Comparison of ENCODE assay signal across 20 cellular contexts in the genomic region with DNA sequence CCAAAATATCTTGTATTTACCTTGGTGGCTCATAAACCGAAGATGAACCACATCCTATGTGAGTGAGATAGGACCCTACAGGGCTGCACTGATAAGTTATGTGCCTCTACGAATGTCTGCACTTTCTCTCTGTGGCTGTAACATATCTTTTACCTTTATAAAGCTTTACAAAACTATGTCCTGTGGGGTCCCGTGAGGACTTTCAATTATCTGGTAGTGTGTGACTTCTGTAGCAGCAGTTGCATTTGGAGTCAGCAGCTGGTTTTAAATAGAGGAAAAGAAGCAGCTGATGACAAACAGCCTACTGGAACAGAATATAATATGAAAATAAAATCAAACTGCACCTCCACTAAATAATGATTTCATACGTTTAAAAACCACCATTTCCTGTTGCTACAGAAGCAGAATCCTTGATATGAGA.
A peak's percentile ranks its signal among the peaks of the same experiment; 100 is the strongest.
DNase-seq lines count a peak whose midpoint lies in the region; ATAC-seq and TF ChIP-seq lines count a peak whose summit lies in the region.
"Had no signal": no experiment of that assay in that cellular context is flagged by ENCODE, and none has a peak within 500 bp of the region (broad histone marks: within the 10 kb centered on the region; RNA-seq: fewer than 3 reads in every experiment).

No MANE protein-coding gene starts in this region.

- H3K4me3 Mint-ChIP-seq in activated CD4-positive, alpha-beta T cell treated with anti-CD3 and anti-CD28 coated beads, Interleukin-2, amount 10 ng/mL, durations not matched to agents 24 days and 14 days, result peak overlapping the region; percentile 44
- no peak overlapping the region for H3K4me3 Mint-ChIP-seq in CD4-positive, alpha-beta T cell
- H3K4me3 Mint-ChIP-seq in T-cell, result peak overlapping the region in 2 of 3 donors; percentile 51 to 55
- H3K4me3 Mint-ChIP-seq in naive thymus-derived CD8-positive, alpha-beta T cell, result peak overlapping the region; percentile 43 to 77 (median 69)

- ATAC-seq in CD4-positive, alpha-beta T cell (ENCODE audit: poor library complexity), result peak; percentile 32
- ATAC-seq in T-cell (replicated peaks in 1 of 4), result peak; percentile 62 to 79 (median 72)
- peak; percentile 76 to 83 for ATAC-seq in naive thymus-derived CD8-positive, alpha-beta T cell
- ATAC-seq in HG03442 (IDR thresholded peaks at IDR 0.05; ENCODE audit: unreplicated experiment), result no peak
- ATAC-seq: Panc1, Right ventricle myocardium inferior had no signal

- H3K4me1 Mint-ChIP-seq in activated CD4-positive, alpha-beta T cell treated with anti-CD3 and anti-CD28 coated beads, Interleukin-2, amount 10 ng/mL, durations not matched to agents 24 days and 14 days, result peaks cover 37% of the 10 kb centered on the region
- peaks cover 37% of the 10 kb centered on the region for H3K4me1 Mint-ChIP-seq in CD4-positive, alpha-beta T cell (ENCODE audit: low read depth)
- H3K4me1 Mint-ChIP-seq in T-cell, result peaks cover 35 to 69% (median 44%) of the 10 kb centered on the region in 3 donors
- peaks cover 35 to 94% (median 67%) of the 10 kb centered on the region in 4 donors for H3K4me1 Mint-ChIP-seq in naive thymus-derived CD8-positive, alpha-beta T cell

- CTCF ChIA-PET in CD4-positive, alpha-beta T cell (lab: Charles Lee), result no interaction called here
- CTCF ChIA-PET in T-cell (lab: Charles Lee), result no interaction called here

- peaks cover 4% of the 10 kb centered on the region for H3K9me3 ChIP-seq in CD4-positive, alpha-beta T cell (ENCODE audit: control insufficient read depth, low read length)
- H3K9me3 ChIP-seq: BE2C, MG63 had no signal

- intact Hi-C loops in activated CD4-positive, alpha-beta T cell treated with anti-CD3 and anti-CD28 coated beads, Interleukin-2, amount 10 ng/mL, durations not matched to agents 24 days and 14 days (cut with micrococcal nuclease), result no loop called here
- intact Hi-C loops in CD4-positive, alpha-beta T cell (cut with DNase I, micrococcal nuclease), result no loop called here

- peaks cover 4% of the 10 kb centered on the region for H3K9me3 Mint-ChIP-seq in activated CD4-positive, alpha-beta T cell treated with anti-CD3 and anti-CD28 coated beads, Interleukin-2, amount 10 ng/mL, durations not matched to agents 24 days and 14 days
- no peaks in the 10 kb centered on the region for H3K9me3 Mint-ChIP-seq in CD4-positive, alpha-beta T cell
- H3K9me3 Mint-ChIP-seq in T-cell, result peaks cover 0 to 9% (median 0%) of the 10 kb centered on the region in 3 donors
- H3K9me3 Mint-ChIP-seq in naive thymus-derived CD8-positive, alpha-beta T cell, result peaks cover 9 to 34% (median 15%) of the 10 kb centered on the region in 9 donors

- H3K36me3 Mint-ChIP-seq in activated CD4-positive, alpha-beta T cell treated with anti-CD3 and anti-CD28 coated beads, Interleukin-2, amount 10 ng/mL, durations not matched to agents 24 days and 14 days (ENCODE audit: low read depth), result peaks cover 2% of the 10 kb centered on the region
- no peaks in the 10 kb centered on the region for H3K36me3 Mint-ChIP-seq in CD4-positive, alpha-beta T cell (ENCODE audit: low read depth)
- H3K36me3 Mint-ChIP-seq in T-cell, result no peaks in the 10 kb centered on the region
- H3K36me3 Mint-ChIP-seq in naive thymus-derived CD8-positive, alpha-beta T cell, result peaks cover 0 to 21% (median 8%) of the 10 kb centered on the region in 3 donors

- no peaks in the 10 kb centered on the region for H3K27me3 Mint-ChIP-seq in activated CD4-positive, alpha-beta T cell treated with anti-CD3 and anti-CD28 coated beads, Interleukin-2, amount 10 ng/mL, durations not matched to agents 24 days and 14 days
- no peaks in the 10 kb centered on the region for H3K27me3 Mint-ChIP-seq in CD4-positive, alpha-beta T cell
- H3K27me3 Mint-ChIP-seq in T-cell, result no peaks in the 10 kb centered on the region
- H3K27me3 Mint-ChIP-seq in naive thymus-derived CD8-positive, alpha-beta T cell, result no peaks in the 10 kb centered on the region

- H3K36me3 ChIP-seq in H7 (replicated peaks; ENCODE audit: control insufficient read depth, insufficient read depth, low read length), result no peaks in the 10 kb centered on the region
- H3K36me3 ChIP-seq: BE2C, MG63 had no signal

- no peak overlapping the region for H3K27ac ChIP-seq in CD4-positive, alpha-beta T cell (ENCODE audit: low read depth, low read length)
- H3K27ac ChIP-seq: KMS-11 had no signal

- peak; percentile 58 for DNase-seq in activated CD4-positive, alpha-beta T cell treated with anti-CD3 and anti-CD28 coated beads, Interleukin-2, amount 10 ng/mL, durations not matched to agents 24 days and 14 days
- no peak for DNase-seq in activated CD4-positive, alpha-beta T cell treated with anti-CD3 and anti-CD28 coated beads for 48 hours
- no peak for DNase-seq in CD4-positive, alpha-beta T cell
- peak in 1 of 34 experiments; percentile 8 for DNase-seq in T-cell
- DNase-seq in naive thymus-derived CD8-positive, alpha-beta T cell, result peak in 5 of 10 donors; percentile 19 to 72 (median 34)
- DNase-seq in H7, result no peak
- DNase-seq in activated CD8-positive, alpha-beta memory T cell treated with anti-CD3 and anti-CD28 coated beads, Interleukin-2, amount 50 U/mL, for 4 hours, result no peak
- DNase-seq: 8988T, BE2C, COR-L47, EL, GOT3, MG63, NCI-H1092 treated with DMSO at 0.1 percent for 48 hours, NCI-H1694, NCI-H524 treated with DMSO at 0.1 percent for 48 hours had no signal

- no peak for TF ChIP-seq CTCF in CD4-positive, alpha-beta T cell (IDR thresholded peaks at IDR 0.05)

- H3K27ac Mint-ChIP-seq in activated CD4-positive, alpha-beta T cell treated with anti-CD3 and anti-CD28 coated beads, Interleukin-2, amount 10 ng/mL, durations not matched to agents 24 days and 14 days, result no peak overlapping the region
- peak overlapping the region; percentile 10 for H3K27ac Mint-ChIP-seq in CD4-positive, alpha-beta T cell
- peak overlapping the region; percentile 55 to 81 for H3K27ac Mint-ChIP-seq in T-cell
- H3K27ac Mint-ChIP-seq in naive thymus-derived CD8-positive, alpha-beta T cell, result peak overlapping the region; percentile 53 to 93 (median 80)

- POLR2A ChIA-PET in CD4-positive, alpha-beta T cell (lab: Charles Lee), result interaction anchor here (0.6 to 1.2 kb wide), 2 partner anchors 64 to 100 kb away, joined by 3 to 4 read pairs; no protein-coding TSS in a partner anchor
- POLR2A ChIA-PET in T-cell (lab: Charles Lee), result no interaction called here
- POLR2A ChIA-PET in naive thymus-derived CD8-positive, alpha-beta T cell (lab: Charles Lee), result interaction anchor here (0.9 to 3.7 kb wide), 4 partner anchors 16 to 103 kb away, joined by 3 to 26 read pairs (median 3); no protein-coding TSS in a partner anchor

- H3K4me3 ChIP-seq in H7 (ENCODE audit: insufficient read depth, low read depth, low read length), result no peak overlapping the region
- H3K4me3 ChIP-seq: MG63 had no signal

- H3K27me3 ChIP-seq in CD4-positive, alpha-beta T cell (ENCODE audit: control insufficient read depth, insufficient read depth, low read length), result no peaks in the 10 kb centered on the region
- H3K27me3 ChIP-seq in H7 (ENCODE audit: control insufficient read depth, insufficient read depth, low read length), result no peaks in the 10 kb centered on the region
- H3K27me3 ChIP-seq: BE2C, MG63 had no signal

Comparison
In these comparisons a context has a peak if more than half of its experiments do, and no peak if none do; other contexts are left out.
1. POLR2A ChIA-PET loops: an anchor here in CD4-positive, alpha-beta T cell (0.6 to 1.2 kb wide) and naive thymus-derived CD8-positive, alpha-beta T cell (0.9 to 3.7 kb wide); none called in T-cell.